Comparison of ENCODE assay signal across 1 cellular context in the genomic region with DNA sequence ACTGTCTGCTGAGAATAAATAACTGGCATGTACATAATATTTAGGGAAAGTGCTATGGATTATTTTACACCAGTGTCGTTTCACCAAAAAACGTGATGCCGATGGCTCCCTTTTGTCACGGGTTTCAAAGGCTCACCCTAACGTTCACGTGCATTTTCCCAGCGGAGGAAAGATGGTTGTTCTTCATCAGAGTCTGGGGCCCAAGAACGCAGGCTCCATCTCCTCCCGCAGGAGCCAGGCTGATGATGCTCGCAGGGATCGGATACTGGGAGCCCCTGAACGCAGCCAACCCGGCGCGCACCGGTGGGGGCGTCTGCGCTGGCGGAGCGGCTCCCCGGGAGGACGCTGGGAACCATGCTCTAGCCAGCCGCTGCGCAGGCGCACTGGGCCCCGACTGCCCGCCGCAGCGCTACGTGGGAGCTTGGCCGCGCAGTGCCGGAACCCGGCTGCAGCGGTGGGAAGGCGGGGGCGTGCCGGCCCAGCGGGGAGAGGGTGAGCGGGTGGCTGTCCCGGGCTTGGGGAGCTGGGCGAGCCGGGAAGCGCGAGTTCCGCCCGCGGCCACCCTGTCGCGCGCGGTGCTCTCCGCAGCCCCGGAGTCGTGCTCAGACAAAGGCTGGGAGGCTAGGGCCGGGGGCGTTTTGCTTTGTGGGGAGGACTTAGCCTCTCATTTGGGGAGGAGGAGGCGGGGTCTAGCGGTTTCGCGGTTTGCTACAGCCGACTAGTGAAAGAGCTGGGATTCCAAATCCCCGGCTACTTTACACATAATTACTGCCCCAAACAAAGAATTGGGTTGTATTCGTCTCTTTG.
TF ChIP-seq lines count a peak whose summit lies in the region.

Gene ZFP69B (plus strand): TSS at position 793 of the 807 bp plus-strand sequence. CDS start 486 bp downstream, outside the sequence.

TF ChIP-seq in HEK293, 187 proteins besides CTCF, POLR2A, EP300 and RAD21 (continued from another document and continues in another):
- TF ChIP-seq, protein P1, sequence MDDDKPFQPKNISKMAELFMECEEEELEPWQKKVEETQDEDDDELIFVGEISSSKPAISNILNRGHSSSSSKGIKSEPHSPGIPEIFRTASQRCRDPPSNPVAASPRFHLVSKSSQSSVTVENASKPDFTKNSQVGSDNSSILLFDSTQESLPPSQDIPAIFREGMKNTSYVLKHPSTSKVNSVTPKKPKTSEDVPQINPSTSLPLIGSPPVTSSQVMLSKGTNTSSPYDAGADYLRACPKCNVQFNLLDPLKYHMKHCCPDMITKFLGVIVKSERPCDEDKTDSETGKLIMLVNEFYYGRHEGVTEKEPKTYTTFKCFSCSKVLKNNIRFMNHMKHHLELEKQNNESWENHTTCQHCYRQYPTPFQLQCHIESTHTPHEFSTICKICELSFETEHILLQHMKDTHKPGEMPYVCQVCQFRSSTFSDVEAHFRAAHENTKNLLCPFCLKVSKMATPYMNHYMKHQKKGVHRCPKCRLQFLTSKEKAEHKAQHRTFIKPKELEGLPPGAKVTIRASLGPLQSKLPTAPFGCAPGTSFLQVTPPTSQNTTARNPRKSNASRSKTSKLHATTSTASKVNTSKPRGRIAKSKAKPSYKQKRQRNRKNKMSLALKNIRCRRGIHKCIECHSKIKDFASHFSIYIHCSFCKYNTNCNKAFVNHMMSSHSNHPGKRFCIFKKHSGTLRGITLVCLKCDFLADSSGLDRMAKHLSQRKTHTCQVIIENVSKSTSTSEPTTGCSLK (tag by site-specific recombination; IDR thresholded peaks at IDR 0.05) = no peak
- no peak for TF ChIP-seq ZNF621 (tag by site-specific recombination; IDR thresholded peaks at IDR 0.05)
- TF ChIP-seq ZNF10 (tag by site-specific recombination; IDR thresholded peaks at IDR 0.05) = no peak
- no peak for TF ChIP-seq ZNF521 (tag by site-specific recombination; IDR thresholded peaks at IDR 0.05)
- no peak for TF ChIP-seq ZNF426 (tag by site-specific recombination; IDR thresholded peaks at IDR 0.05)
- TF ChIP-seq ZFP37 (tag by site-specific recombination; IDR thresholded peaks at IDR 0.05) = no peak
- no peak for TF ChIP-seq ZNF654 (tag by site-specific recombination; IDR thresholded peaks at IDR 0.05; ENCODE audit: low read depth)
- peak; percentile 94 for TF ChIP-seq ZBTB17 (tag by site-specific recombination; IDR thresholded peaks at IDR 0.05)
- 0 out of 2 replicates have a peak, but pooled peaks have one; percentile 29 for TF ChIP-seq ZNF501 (tag by site-specific recombination; IDR thresholded peaks at IDR 0.05)
- TF ChIP-seq ZNF202 (tag by site-specific recombination; IDR thresholded peaks at IDR 0.05; ENCODE audit: borderline replicate concordance) = no peak
- peak; percentile 98 for TF ChIP-seq PATZ1 (tag by site-specific recombination; IDR thresholded peaks at IDR 0.05)
- TF ChIP-seq KLF10 (tag by site-specific recombination; IDR thresholded peaks at IDR 0.05) = peak; percentile 25; the same call in 1 of the 2 replicates
- TF ChIP-seq, protein P2, sequence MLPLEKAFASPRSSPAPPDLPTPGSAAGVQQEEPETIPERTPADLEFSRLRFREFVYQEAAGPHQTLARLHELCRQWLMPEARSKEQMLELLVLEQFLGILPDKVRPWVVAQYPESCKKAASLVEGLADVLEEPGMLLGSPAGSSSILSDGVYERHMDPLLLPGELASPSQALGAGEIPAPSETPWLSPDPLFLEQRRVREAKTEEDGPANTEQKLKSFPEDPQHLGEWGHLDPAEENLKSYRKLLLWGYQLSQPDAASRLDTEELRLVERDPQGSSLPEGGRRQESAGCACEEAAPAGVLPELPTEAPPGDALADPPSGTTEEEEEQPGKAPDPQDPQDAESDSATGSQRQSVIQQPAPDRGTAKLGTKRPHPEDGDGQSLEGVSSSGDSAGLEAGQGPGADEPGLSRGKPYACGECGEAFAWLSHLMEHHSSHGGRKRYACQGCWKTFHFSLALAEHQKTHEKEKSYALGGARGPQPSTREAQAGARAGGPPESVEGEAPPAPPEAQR (tag by site-specific recombination; IDR thresholded peaks at IDR 0.05) = no peak; the same call in 1 of the 2 replicates
- TF ChIP-seq ZNF335 (tag by site-specific recombination; conservative IDR thresholded peaks at IDR 0.05) = peak; percentile 53
- TF ChIP-seq ZNF174 (tag by site-specific recombination; IDR thresholded peaks at IDR 0.05) = no peak
- TF ChIP-seq ZNF140 (tag by site-specific recombination; IDR thresholded peaks at IDR 0.05) = no peak
- no peak for TF ChIP-seq ZNF548 (tag by site-specific recombination; IDR thresholded peaks at IDR 0.05)
- TF ChIP-seq HIC1 (tag by site-specific recombination; IDR thresholded peaks at IDR 0.05) = peak; percentile 39; the same call in 1 of the 2 replicates
- TF ChIP-seq KLF8 (tag by site-specific recombination; IDR thresholded peaks at IDR 0.05) = 0 out of 2 replicates have a peak, but pooled peaks have one; percentile 44
- TF ChIP-seq KLF16 (tag by site-specific recombination; IDR thresholded peaks at IDR 0.05) = peak; percentile 29; the same call in 1 of the 2 replicates
- no peak for TF ChIP-seq GFI1B (tag by site-specific recombination; IDR thresholded peaks at IDR 0.05)
- TF ChIP-seq, protein P3, sequence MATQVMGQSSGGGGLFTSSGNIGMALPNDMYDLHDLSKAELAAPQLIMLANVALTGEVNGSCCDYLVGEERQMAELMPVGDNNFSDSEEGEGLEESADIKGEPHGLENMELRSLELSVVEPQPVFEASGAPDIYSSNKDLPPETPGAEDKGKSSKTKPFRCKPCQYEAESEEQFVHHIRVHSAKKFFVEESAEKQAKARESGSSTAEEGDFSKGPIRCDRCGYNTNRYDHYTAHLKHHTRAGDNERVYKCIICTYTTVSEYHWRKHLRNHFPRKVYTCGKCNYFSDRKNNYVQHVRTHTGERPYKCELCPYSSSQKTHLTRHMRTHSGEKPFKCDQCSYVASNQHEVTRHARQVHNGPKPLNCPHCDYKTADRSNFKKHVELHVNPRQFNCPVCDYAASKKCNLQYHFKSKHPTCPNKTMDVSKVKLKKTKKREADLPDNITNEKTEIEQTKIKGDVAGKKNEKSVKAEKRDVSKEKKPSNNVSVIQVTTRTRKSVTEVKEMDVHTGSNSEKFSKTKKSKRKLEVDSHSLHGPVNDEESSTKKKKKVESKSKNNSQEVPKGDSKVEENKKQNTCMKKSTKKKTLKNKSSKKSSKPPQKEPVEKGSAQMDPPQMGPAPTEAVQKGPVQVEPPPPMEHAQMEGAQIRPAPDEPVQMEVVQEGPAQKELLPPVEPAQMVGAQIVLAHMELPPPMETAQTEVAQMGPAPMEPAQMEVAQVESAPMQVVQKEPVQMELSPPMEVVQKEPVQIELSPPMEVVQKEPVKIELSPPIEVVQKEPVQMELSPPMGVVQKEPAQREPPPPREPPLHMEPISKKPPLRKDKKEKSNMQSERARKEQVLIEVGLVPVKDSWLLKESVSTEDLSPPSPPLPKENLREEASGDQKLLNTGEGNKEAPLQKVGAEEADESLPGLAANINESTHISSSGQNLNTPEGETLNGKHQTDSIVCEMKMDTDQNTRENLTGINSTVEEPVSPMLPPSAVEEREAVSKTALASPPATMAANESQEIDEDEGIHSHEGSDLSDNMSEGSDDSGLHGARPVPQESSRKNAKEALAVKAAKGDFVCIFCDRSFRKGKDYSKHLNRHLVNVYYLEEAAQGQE (tag by site-specific recombination; IDR thresholded peaks at IDR 0.05) = no peak
- TF ChIP-seq, protein P4, sequence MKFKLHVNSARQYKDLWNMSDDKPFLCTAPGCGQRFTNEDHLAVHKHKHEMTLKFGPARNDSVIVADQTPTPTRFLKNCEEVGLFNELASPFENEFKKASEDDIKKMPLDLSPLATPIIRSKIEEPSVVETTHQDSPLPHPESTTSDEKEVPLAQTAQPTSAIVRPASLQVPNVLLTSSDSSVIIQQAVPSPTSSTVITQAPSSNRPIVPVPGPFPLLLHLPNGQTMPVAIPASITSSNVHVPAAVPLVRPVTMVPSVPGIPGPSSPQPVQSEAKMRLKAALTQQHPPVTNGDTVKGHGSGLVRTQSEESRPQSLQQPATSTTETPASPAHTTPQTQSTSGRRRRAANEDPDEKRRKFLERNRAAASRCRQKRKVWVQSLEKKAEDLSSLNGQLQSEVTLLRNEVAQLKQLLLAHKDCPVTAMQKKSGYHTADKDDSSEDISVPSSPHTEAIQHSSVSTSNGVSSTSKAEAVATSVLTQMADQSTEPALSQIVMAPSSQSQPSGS (tag by site-specific recombination; IDR thresholded peaks at IDR 0.05; ENCODE audit: low read depth) = no peak
- no peak for TF ChIP-seq ZNF596 (tag by site-specific recombination; IDR thresholded peaks at IDR 0.05)
- no peak for TF ChIP-seq ZNF701 (tag by site-specific recombination; IDR thresholded peaks at IDR 0.05)
- TF ChIP-seq PRDM6 (tag by site-specific recombination; IDR thresholded peaks at IDR 0.05) = no peak
- no peak for TF ChIP-seq ZNF394 (tag by site-specific recombination; IDR thresholded peaks at IDR 0.05; ENCODE audit: borderline replicate concordance)
- no peak for TF ChIP-seq ZNF660 (tag by site-specific recombination; IDR thresholded peaks at IDR 0.05)
- TF ChIP-seq ZNF76 (tag by site-specific recombination; IDR thresholded peaks at IDR 0.05; ENCODE audit: borderline replicate concordance, low read depth) = peak; percentile 91
- TF ChIP-seq ZNF658 (tag by site-specific recombination; IDR thresholded peaks at IDR 0.05) = no peak
- TF ChIP-seq ZNF549 (tag by site-specific recombination; IDR thresholded peaks at IDR 0.05) = no peak
- no peak for TF ChIP-seq ZNF133 (tag by site-specific recombination; IDR thresholded peaks at IDR 0.05)
- TF ChIP-seq ZNF155 (tag by site-specific recombination; IDR thresholded peaks at IDR 0.05) = no peak
- no peak for TF ChIP-seq SETDB1 (IDR thresholded peaks at IDR 0.05; ENCODE audit: insufficient read length, low read length)
- TF ChIP-seq ZNF138 (tag by site-specific recombination; IDR thresholded peaks at IDR 0.05; ENCODE audit: borderline replicate concordance) = no peak
- peak; percentile 91; the same call in 1 of the 2 replicates for TF ChIP-seq ZNF561 (tag by site-specific recombination; IDR thresholded peaks at IDR 0.05; ENCODE audit: borderline replicate concordance)
- TF ChIP-seq GLIS1 (tag by site-specific recombination; IDR thresholded peaks at IDR 0.05) = peak; percentile 76
- no peak for TF ChIP-seq ZNF214 (tag by site-specific recombination; IDR thresholded peaks at IDR 0.05; ENCODE audit: borderline replicate concordance)
- TF ChIP-seq, protein P5, sequence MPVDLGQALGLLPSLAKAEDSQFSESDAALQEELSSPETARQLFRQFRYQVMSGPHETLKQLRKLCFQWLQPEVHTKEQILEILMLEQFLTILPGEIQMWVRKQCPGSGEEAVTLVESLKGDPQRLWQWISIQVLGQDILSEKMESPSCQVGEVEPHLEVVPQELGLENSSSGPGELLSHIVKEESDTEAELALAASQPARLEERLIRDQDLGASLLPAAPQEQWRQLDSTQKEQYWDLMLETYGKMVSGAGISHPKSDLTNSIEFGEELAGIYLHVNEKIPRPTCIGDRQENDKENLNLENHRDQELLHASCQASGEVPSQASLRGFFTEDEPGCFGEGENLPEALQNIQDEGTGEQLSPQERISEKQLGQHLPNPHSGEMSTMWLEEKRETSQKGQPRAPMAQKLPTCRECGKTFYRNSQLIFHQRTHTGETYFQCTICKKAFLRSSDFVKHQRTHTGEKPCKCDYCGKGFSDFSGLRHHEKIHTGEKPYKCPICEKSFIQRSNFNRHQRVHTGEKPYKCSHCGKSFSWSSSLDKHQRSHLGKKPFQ (tag by site-specific recombination; IDR thresholded peaks at IDR 0.05) = no peak
